In genomic region chr7:111871283-111871682, GRCh38 we compare ENCODE assay signal across 25 cellular contexts.
DNase-seq lines count a peak whose midpoint lies in the region; ATAC-seq, FAIRE-seq and TF ChIP-seq lines count a peak whose summit lies in the region.
"Had no signal": no experiment of that assay in that cellular context is flagged by ENCODE, and none has a peak within 500 bp of the region (broad histone marks: within the 10 kb centered on the region; RNA-seq: fewer than 3 reads in every experiment).

No MANE protein-coding gene starts in this region.

- no peak overlapping the region for H2AFZ ChIP-seq in keratinocyte (ENCODE audit: control insufficient read depth, low read length)

- intact Hi-C loops in gastrocnemius medialis (cut with DNase I; ENCODE audit: low total_unique reads): no loop called here

- H3K36me3 ChIP-seq in bronchial epithelial cell (ENCODE audit: control insufficient read depth, insufficient read depth, low read length) (no peaks in the 10 kb centered on the region), keratinocyte (ENCODE audit: control insufficient read depth in 2 of 2, extremely low read depth in 1 of 2, insufficient read depth in 2 of 2, low read length in 2 of 2) (peaks cover 2 to 5% of the 10 kb centered on the region in 2 experiments), gastrocnemius medialis (no peaks in the 10 kb centered on the region)
- H3K36me3 ChIP-seq: BE2C, HAP-1 had no signal

- H3K4me3 ChIP-seq in bronchial epithelial cell (ENCODE audit: low read depth, low read length): no peak overlapping the region
- H3K4me3 ChIP-seq in keratinocyte (ENCODE audit: control insufficient read depth in 2 of 3, extremely low read depth in 1 of 3, insufficient read depth in 2 of 3, low read depth in 1 of 3, low read length in 3 of 3): no peak overlapping the region
- H3K4me3 ChIP-seq in gastrocnemius medialis: no peak overlapping the region
- H3K4me3 ChIP-seq: A549; BLaER1 treated with 17β-estradiol and CSF1 and Interleukin-3, amounts not matched to agents 10 nM and 100 nM; HAP-1 had no signal

- H3K4me2 ChIP-seq in keratinocyte (ENCODE audit: control insufficient read depth, extremely low read depth, insufficient read depth, low read depth, low read length): no peak overlapping the region
- H3K4me2 ChIP-seq: A549; BLaER1 treated with 17β-estradiol and CSF1 and Interleukin-3, amounts not matched to agents 10 nM and 100 nM had no signal

- dilution Hi-C loops in keratinocyte (cut with MboI; ENCODE audit: extremely low pct_ligation_motif_present, low sequenced_read_pairs): loop anchor here (25.0 kb wide), 1 partner anchor 109 kb away; no protein-coding TSS in a partner anchor

- no peak for TF ChIP-seq CTCF in bronchial epithelial cell (IDR thresholded peaks at IDR 0.05; ENCODE audit: insufficient read depth, low read length, severe bottlenecking)
- TF ChIP-seq CTCF in keratinocyte (optimal IDR thresholded peaks at IDR 0.05 in 1 of 3, IDR thresholded peaks at IDR 0.05 in 1 of 3, conservative IDR thresholded peaks at IDR 0.05 in 1 of 3; ENCODE audit: extremely low read depth in 1 of 3, insufficient read depth in 2 of 3, low read length in 3 of 3): no peak
- no peak for TF ChIP-seq CTCF in gastrocnemius medialis (IDR thresholded peaks at IDR 0.05 in 4 of 5, conservative IDR thresholded peaks at IDR 0.05 in 1 of 5)

- TF ChIP-seq POLR2A in gastrocnemius medialis (IDR thresholded peaks at IDR 0.05): no peak

- no peaks in the 10 kb centered on the region for H3K79me2 ChIP-seq in keratinocyte (ENCODE audit: control insufficient read depth, insufficient read depth, low read length)

- no peaks in the 10 kb centered on the region for H3K27me3 ChIP-seq in bronchial epithelial cell (ENCODE audit: control insufficient read depth, insufficient read depth, low read length)
- no peaks in the 10 kb centered on the region for H3K27me3 ChIP-seq in keratinocyte (ENCODE audit: control insufficient read depth, extremely low read depth, insufficient read depth, low read length)
- H3K27me3 ChIP-seq in gastrocnemius medialis: no peaks in the 10 kb centered on the region
- H3K27me3 ChIP-seq: BE2C; BLaER1 treated with 17β-estradiol and CSF1 and Interleukin-3, amounts not matched to agents 10 nM and 100 nM had no signal

- H4K20me1 ChIP-seq in keratinocyte (ENCODE audit: control insufficient read depth, extremely low read depth, insufficient read depth, low read length): no peaks in the 10 kb centered on the region

- H3K9me3 ChIP-seq in keratinocyte (ENCODE audit: control insufficient read depth, low read depth, low read length) (no peaks in the 10 kb centered on the region), gastrocnemius medialis (no peaks in the 10 kb centered on the region)
- H3K9me3 ChIP-seq: A549; BE2C; BLaER1 treated with 17β-estradiol and CSF1 and Interleukin-3, amounts not matched to agents 10 nM and 100 nM; HAP-1 had no signal

- DNase-seq in NCI-H1417 (lab: John Stamatoyannopoulos, UW) (peak in 2 of 3 experiments; percentile 37 to 61), NCI-H1417 treated with DMSO at 0.1 percent for 48 hours (lab: John Stamatoyannopoulos, UW) (no peak), M059J (ENCODE audit: low read depth) (peak; percentile 39), bronchial epithelial cell (ENCODE audit: low read depth) (peak; percentile 16), keratinocyte (ENCODE audit: low read depth, low spot score) (no peak), GM19239 (ENCODE audit: insufficient read length, low spot score) (no peak), gastrocnemius medialis (no peak)
- DNase-seq in stimulated activated naive CD8-positive, alpha-beta T cell treated with anti-CD3 and anti-CD28 coated beads, Interleukin-15, Interleukin-2, amounts not matched to agents 100 U/mL and 50 U/mL, for 24 hours: no peak
- DNase-seq: 8988T; ACHN; AML-193; BE2C; CD4-positive, alpha-beta T cell; CD8-positive, alpha-beta memory T cell; DMS 273 treated with DMSO at 0.1 percent for 48 hours; DND-41; GOT3; HFFc6 had no signal

- FAIRE-seq in bronchial epithelial cell (lab: Jason Lieb, UNC) (no peak), keratinocyte (lab: Jason Lieb, UNC) (peak; percentile 26), GM19239 (lab: Jason Lieb, UNC) (no peak)
- FAIRE-seq: A549, D721Med, G401.6, GM12892, H54 had no signal

- no peaks in the 10 kb centered on the region for H3K9me1 ChIP-seq in keratinocyte (ENCODE audit: control insufficient read depth, extremely low read depth, insufficient read depth, low read length)

- in situ Hi-C loops in gastrocnemius medialis (cut with MboI; ENCODE audit: low sequenced_read_pairs in 4 of 4): no loop called here

- no peak overlapping the region for H3K9ac ChIP-seq in keratinocyte (ENCODE audit: control insufficient read depth, extremely low read depth, insufficient read depth, low read length)
- H3K9ac ChIP-seq: BLaER1 treated with 17β-estradiol and CSF1 and Interleukin-3, amounts not matched to agents 10 nM and 100 nM had no signal

- no peaks in the 10 kb centered on the region for H3K4me1 ChIP-seq in keratinocyte (ENCODE audit: control insufficient read depth, extremely low read depth, insufficient read depth, low read length)
- peaks cover 10 to 34% of the 10 kb centered on the region in 2 donors for H3K4me1 ChIP-seq in gastrocnemius medialis
- H3K4me1 ChIP-seq: BE2C, HAP-1 had no signal

- ATAC-seq in gastrocnemius medialis: no peak
- no peak for ATAC-seq in stimulated activated naive CD8-positive, alpha-beta T cell treated with anti-CD3 and anti-CD28 coated beads, Interleukin-15, Interleukin-2, amounts not matched to agents 100 U/mL and 50 U/mL, for 24 hours
- ATAC-seq: A549 had no signal

- H3K27ac ChIP-seq in keratinocyte (ENCODE audit: control insufficient read depth, insufficient read depth, low read length): no peak overlapping the region
- no peak overlapping the region for H3K27ac ChIP-seq in gastrocnemius medialis
- H3K27ac ChIP-seq: A549; BLaER1 treated with 17β-estradiol and CSF1 and Interleukin-3, amounts not matched to agents 10 nM and 100 nM had no signal

Comparison
In these comparisons a context has a peak if more than half of its experiments do, and no peak if none do; other contexts are left out.
1. DNase-seq: peak in NCI-H1417 (2 of 3), M059J (single experiment) and bronchial epithelial cell (single experiment); none in NCI-H1417 treated with DMSO at 0.1 percent for 48 hours (single experiment), keratinocyte (single experiment), GM19239 (single experiment), gastrocnemius medialis (0 of 2) and stimulated activated naive CD8-positive, alpha-beta T cell treated with anti-CD3 and anti-CD28 coated beads, Interleukin-15, Interleukin-2, amounts not matched to agents 100 U/mL and 50 U/mL, for 24 hours (single experiment).